13 cellular contexts compared by ENCODE assay signal in the genomic region with DNA sequence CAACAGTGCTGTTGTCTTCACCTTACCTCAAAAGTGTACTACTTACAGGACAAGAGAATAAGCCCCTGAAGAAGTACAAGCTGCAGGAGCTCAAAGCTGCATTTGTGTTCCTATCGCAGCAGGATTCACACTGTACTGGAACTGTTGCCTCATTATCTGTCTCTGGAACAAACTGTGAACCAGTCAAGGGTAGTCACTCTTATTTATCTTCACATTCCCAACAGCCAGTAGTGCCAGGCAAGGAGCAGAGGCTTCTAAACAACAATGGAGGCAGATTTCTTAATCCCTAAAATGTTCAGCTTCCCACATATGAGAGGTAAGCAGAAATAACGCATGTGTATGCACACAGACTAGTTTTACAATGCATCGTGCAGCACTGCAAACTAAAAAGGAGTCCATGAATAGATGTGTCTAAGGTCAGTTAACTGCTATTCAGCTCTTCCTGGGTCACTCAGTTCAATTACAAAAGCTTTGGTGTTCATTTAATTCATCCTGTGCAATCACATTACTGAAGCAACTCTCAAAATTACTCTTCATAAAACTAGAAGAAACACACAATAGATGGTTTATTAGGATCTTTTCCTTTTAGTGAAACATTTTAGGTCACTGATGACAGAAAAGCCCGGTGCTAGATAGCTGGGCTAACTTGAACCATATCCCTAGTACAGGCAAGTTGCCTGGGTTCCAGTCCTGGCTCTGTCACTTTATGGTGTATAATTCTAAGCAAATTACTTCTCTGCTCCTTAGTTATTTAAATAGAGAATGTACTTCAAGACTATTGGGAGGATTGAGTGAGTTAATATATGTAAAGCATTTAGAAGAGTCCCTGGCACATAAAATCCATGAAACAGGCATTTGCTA. TPM values are rescaled to one million over a fixed set of nuclear protein-coding genes. Genes with fewer than 3 reads are reported as not detected.
DNase-seq lines count a peak whose midpoint lies in the region; ATAC-seq and TF ChIP-seq lines count a peak whose summit lies in the region.
"Had no signal": no experiment of that assay in that cellular context is flagged by ENCODE, and none has a peak within 500 bp of the region (broad histone marks: within the 10 kb centered on the region; RNA-seq: fewer than 3 reads in every experiment).

No MANE protein-coding gene starts in this region.

- H3K4me1 Mint-ChIP-seq in activated CD4-positive, alpha-beta T cell treated with anti-CD3 and anti-CD28 coated beads, Interleukin-2, amount 10 ng/mL, durations not matched to agents 24 days and 14 days: peaks cover 44% of the 10 kb centered on the region

- ATAC-seq in left ventricle myocardium superior (peak; percentile 51), psoas muscle (peak in 1 of 4 donors; percentile 9), GM18858 (IDR thresholded peaks at IDR 0.05; ENCODE audit: unreplicated experiment) (no peak)

- DNase-seq in left ventricle myocardium superior (no peak), psoas muscle (no peak), GM10266 (ENCODE audit: extremely low spot score) (no peak), NCI-H345 (lab: John Stamatoyannopoulos, UW) (no peak)
- no peak for DNase-seq in activated CD4-positive, alpha-beta T cell treated with anti-CD3 and anti-CD28 coated beads, Interleukin-2, amount 10 ng/mL, durations not matched to agents 24 days and 14 days
- DNase-seq: activated B cell treated with CpG ODN at 0.5 μM for 24 hours, DMS153, kidney, NCI-H1105 treated with DMSO at 0.1 percent for 48 hours, thyroid gland had no signal

- H3K27ac ChIP-seq in BLaER1 treated with 17β-estradiol and CSF1 and Interleukin-3, amounts not matched to agents 10 nM and 100 nM: no peak overlapping the region; a peak in 1 of 22 replicates
- peak overlapping the region; percentile 99 for H3K27ac ChIP-seq in psoas muscle
- H3K27ac ChIP-seq: thyroid gland had no signal

- peaks cover 8 to 35% (median 19%) of the 10 kb centered on the region in 11 experiments; a peak in 17 of 22 replicates for H3K36me3 ChIP-seq in BLaER1 treated with 17β-estradiol and CSF1 and Interleukin-3, amounts not matched to agents 10 nM and 100 nM
- peaks cover 3 to 30% of the 10 kb centered on the region in 2 donors for H3K36me3 ChIP-seq in psoas muscle (ENCODE audit: insufficient read depth in 1 of 2, low read depth in 1 of 2)

- peaks cover 0 to 35% (median 5%) of the 10 kb centered on the region in 11 experiments; a peak in 7 of 22 replicates for H4K20me1 ChIP-seq in BLaER1 treated with 17β-estradiol and CSF1 and Interleukin-3, amounts not matched to agents 10 nM and 100 nM

- peak overlapping the region in 3 of 10 experiments; percentile 73 to 81 (median 80); a peak in 4 of 20 replicates for H3K4me3 ChIP-seq in BLaER1 treated with 17β-estradiol and CSF1 and Interleukin-3, amounts not matched to agents 10 nM and 100 nM
- H3K4me3 ChIP-seq in WI38 (ENCODE audit: low read depth, low read length): peak overlapping the region; percentile 73
- H3K4me3 ChIP-seq in psoas muscle: peak overlapping the region; percentile 97
- H3K4me3 ChIP-seq: thyroid gland had no signal

- peaks cover 2% of the 10 kb centered on the region for H3K27me3 Mint-ChIP-seq in activated CD4-positive, alpha-beta T cell treated with anti-CD3 and anti-CD28 coated beads, Interleukin-2, amount 10 ng/mL, durations not matched to agents 24 days and 14 days
- H3K27me3 Mint-ChIP-seq: activated B cell treated with CpG ODN at 0.5 μM for 24 hours had no signal

- WGBS in psoas muscle, 3 donors: 58 to 72% (median 61%) methylated on average over 4 of the region's 4 CpGs

- H3K4me3 Mint-ChIP-seq in activated CD4-positive, alpha-beta T cell treated with anti-CD3 and anti-CD28 coated beads, Interleukin-2, amount 10 ng/mL, durations not matched to agents 24 days and 14 days: no peak overlapping the region

- peak overlapping the region; percentile 75 to 96 (median 91); a peak in 21 of 22 replicates for H3K4me2 ChIP-seq in BLaER1 treated with 17β-estradiol and CSF1 and Interleukin-3, amounts not matched to agents 10 nM and 100 nM

- H3K9me3 ChIP-seq in BLaER1 treated with 17β-estradiol and CSF1 and Interleukin-3, amounts not matched to agents 10 nM and 100 nM (replicated peaks in 1 of 11): no peaks in the 10 kb centered on the region
- H3K9me3 ChIP-seq in psoas muscle: no peaks in the 10 kb centered on the region
- H3K9me3 ChIP-seq: thyroid gland had no signal

- H3K27ac Mint-ChIP-seq in activated CD4-positive, alpha-beta T cell treated with anti-CD3 and anti-CD28 coated beads, Interleukin-2, amount 10 ng/mL, durations not matched to agents 24 days and 14 days: no peak overlapping the region
- H3K27ac Mint-ChIP-seq: activated B cell treated with CpG ODN at 0.5 μM for 24 hours had no signal

- intact Hi-C loops in left ventricle myocardium superior (cut with micrococcal nuclease) (no loop called here), psoas muscle (cut with DNase I) (no loop called here)
- intact Hi-C loops in activated CD4-positive, alpha-beta T cell treated with anti-CD3 and anti-CD28 coated beads, Interleukin-2, amount 10 ng/mL, durations not matched to agents 24 days and 14 days (cut with micrococcal nuclease): no loop called here

- TF ChIP-seq CTCF in WI38 (IDR thresholded peaks at IDR 0.05; ENCODE audit: low read depth, low read length) (no peak), psoas muscle (IDR thresholded peaks at IDR 0.05) (no peak), GM10266 (IDR thresholded peaks at IDR 0.05; ENCODE audit: control insufficient read depth, insufficient read depth, low read depth, missing control alignments) (no peak)

- no peaks in the 10 kb centered on the region for H3K27me3 ChIP-seq in BLaER1 treated with 17β-estradiol and CSF1 and Interleukin-3, amounts not matched to agents 10 nM and 100 nM
- H3K27me3 ChIP-seq in psoas muscle (ENCODE audit: insufficient read depth in 3 of 3, low read length in 2 of 3): no peaks in the 10 kb centered on the region
- H3K27me3 ChIP-seq: thyroid gland had no signal

- H3K36me3 Mint-ChIP-seq in activated CD4-positive, alpha-beta T cell treated with anti-CD3 and anti-CD28 coated beads, Interleukin-2, amount 10 ng/mL, durations not matched to agents 24 days and 14 days (ENCODE audit: low read depth): peaks cover 19% of the 10 kb centered on the region

- H3K4me1 ChIP-seq in BLaER1 treated with 17β-estradiol and CSF1 and Interleukin-3, amounts not matched to agents 10 nM and 100 nM: peaks cover 29 to 78% (median 43%) of the 10 kb centered on the region in 10 experiments
- H3K4me1 ChIP-seq in psoas muscle: peaks cover 48% of the 10 kb centered on the region

- peak overlapping the region in 2 of 11 experiments; percentile 91 to 96; a peak in 4 of 22 replicates for H3K9ac ChIP-seq in BLaER1 treated with 17β-estradiol and CSF1 and Interleukin-3, amounts not matched to agents 10 nM and 100 nM

- H3K9me3 Mint-ChIP-seq in activated CD4-positive, alpha-beta T cell treated with anti-CD3 and anti-CD28 coated beads, Interleukin-2, amount 10 ng/mL, durations not matched to agents 24 days and 14 days: peaks cover 3% of the 10 kb centered on the region
- H3K9me3 Mint-ChIP-seq: activated B cell treated with CpG ODN at 0.5 μM for 24 hours had no signal

RNA-seq across cellular contexts. Expression of a gene that starts 2.7 kb away (rescaled TPM):
- total RNA-seq in left ventricle myocardium superior (16.2 TPM), psoas muscle (10 to 100 TPM in 3 of 4 donors, 1 to 10 TPM in 1; 9.7 to 14.8 (median 11.6) TPM)
- 10 to 100 TPM in 1 of 3 donors, 1 to 10 TPM in 2; 7.3 to 14.2 (median 9.0) TPM for polyA plus RNA-seq in psoas muscle
- total RNA-seq in activated CD4-positive, alpha-beta T cell treated with anti-CD3 and anti-CD28 coated beads, Interleukin-2, amount 10 ng/mL, durations not matched to agents 24 days and 14 days: 18.2 and 20.5 TPM in 2 replicates
